ENCODE assay signal across 1 cellular context in the genomic region with DNA sequence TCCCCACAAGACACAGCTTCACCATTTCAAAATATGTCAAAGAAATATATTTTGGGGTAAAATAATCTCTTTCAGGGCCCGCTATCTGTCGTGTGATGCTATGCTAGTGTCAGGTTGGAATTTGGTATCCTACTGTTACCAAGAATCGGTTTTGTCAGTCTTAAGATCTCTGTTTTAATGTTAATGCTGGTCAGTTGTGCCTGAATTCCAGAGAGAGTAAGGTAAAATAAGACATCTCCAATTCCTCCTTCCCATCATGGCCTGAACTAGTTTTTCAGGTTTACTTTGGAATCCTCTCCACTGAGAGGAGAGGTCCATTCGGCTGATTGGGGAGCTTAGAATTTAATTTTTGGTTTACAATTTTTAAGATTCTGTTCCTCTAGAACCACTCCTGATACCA.
TF ChIP-seq lines count a peak whose summit lies in the region.

No MANE protein-coding gene starts in this region.

TF ChIP-seq in WTC11, 78 proteins besides CTCF, POLR2A, EP300 and RAD21:
- TF ChIP-seq, protein P1, sequence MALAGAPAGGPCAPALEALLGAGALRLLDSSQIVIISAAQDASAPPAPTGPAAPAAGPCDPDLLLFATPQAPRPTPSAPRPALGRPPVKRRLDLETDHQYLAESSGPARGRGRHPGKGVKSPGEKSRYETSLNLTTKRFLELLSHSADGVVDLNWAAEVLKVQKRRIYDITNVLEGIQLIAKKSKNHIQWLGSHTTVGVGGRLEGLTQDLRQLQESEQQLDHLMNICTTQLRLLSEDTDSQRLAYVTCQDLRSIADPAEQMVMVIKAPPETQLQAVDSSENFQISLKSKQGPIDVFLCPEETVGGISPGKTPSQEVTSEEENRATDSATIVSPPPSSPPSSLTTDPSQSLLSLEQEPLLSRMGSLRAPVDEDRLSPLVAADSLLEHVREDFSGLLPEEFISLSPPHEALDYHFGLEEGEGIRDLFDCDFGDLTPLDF (CRISPR knock-in tag; IDR thresholded peaks at IDR 0.05), result no peak
- TF ChIP-seq ZNF671 (CRISPR knock-in tag; IDR thresholded peaks at IDR 0.05), result no peak
- TF ChIP-seq EMX1 (CRISPR knock-in tag; IDR thresholded peaks at IDR 0.05), result no peak
- TF ChIP-seq, protein P2, sequence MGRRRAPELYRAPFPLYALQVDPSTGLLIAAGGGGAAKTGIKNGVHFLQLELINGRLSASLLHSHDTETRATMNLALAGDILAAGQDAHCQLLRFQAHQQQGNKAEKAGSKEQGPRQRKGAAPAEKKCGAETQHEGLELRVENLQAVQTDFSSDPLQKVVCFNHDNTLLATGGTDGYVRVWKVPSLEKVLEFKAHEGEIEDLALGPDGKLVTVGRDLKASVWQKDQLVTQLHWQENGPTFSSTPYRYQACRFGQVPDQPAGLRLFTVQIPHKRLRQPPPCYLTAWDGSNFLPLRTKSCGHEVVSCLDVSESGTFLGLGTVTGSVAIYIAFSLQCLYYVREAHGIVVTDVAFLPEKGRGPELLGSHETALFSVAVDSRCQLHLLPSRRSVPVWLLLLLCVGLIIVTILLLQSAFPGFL (CRISPR knock-in tag; IDR thresholded peaks at IDR 0.05; ENCODE audit: borderline replicate concordance), result no peak
- TF ChIP-seq MXD4 (CRISPR knock-in tag; IDR thresholded peaks at IDR 0.05; ENCODE audit: borderline replicate concordance), result no peak
- TF ChIP-seq TEAD1 (CRISPR knock-in tag; IDR thresholded peaks at IDR 0.05), result peak; percentile 70; the same call in 1 of the 2 replicates
TF ChIP-seq in WTC11: peak in this region for 1.
